ENCODE assay signal across 18 cellular contexts in the genomic region with DNA sequence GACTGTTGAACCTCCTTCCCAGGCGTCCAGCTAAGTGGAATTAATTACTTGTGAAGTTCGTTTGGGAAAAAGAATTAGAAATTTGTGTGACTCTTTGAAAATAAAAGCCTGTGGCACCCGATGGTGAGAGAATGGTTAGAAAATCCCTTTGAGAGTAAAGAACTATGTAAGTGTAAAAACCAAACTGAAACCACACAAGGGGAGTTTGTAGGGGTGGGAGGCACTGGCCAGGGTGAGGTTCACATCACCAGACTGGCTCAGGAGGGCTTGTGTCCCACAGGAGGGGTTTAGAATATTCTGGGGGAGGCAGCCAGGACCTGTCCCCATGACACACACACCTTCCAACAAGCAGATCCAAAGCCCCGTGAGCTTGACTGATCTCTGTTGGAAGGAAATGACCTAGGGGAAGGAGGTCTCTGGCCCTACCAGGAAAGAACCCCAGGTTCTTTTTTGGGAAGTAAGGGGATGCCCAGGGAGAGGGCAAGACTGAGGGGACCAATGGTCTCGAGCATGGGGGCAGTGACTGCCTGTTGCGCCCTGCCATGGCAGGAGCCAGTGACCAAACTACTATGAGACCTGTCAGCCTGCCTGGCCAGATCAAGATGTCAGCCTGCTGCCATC. TPM values are rescaled to one million over a fixed set of nuclear protein-coding genes. Genes with fewer than 3 reads are reported as not detected.
A peak's percentile ranks its signal among the peaks of the same experiment; 100 is the strongest.
DNase-seq lines count a peak whose midpoint lies in the region; ATAC-seq, FAIRE-seq and TF ChIP-seq lines count a peak whose summit lies in the region.
"Had no signal": no experiment of that assay in that cellular context is flagged by ENCODE, and none has a peak within 500 bp of the region (broad histone marks: within the 10 kb centered on the region; RNA-seq: fewer than 3 reads in every experiment).

No MANE protein-coding gene starts in this region.

- peaks cover 0 to 9% (median 4%) of the 10 kb centered on the region in 45 donors for H3K27me3 ChIP-seq in dorsolateral prefrontal cortex
- H3K27me3 ChIP-seq: BLaER1 treated with 17β-estradiol and CSF1 and Interleukin-3, amounts not matched to agents 10 nM and 100 nM; breast epithelium had no signal

- H3K9me3 Mint-ChIP-seq in nephron progenitor cell, result no peaks in the 10 kb centered on the region

- peak; percentile 29 for ATAC-seq in HG02885 (IDR thresholded peaks at IDR 0.05; ENCODE audit: poor library complexity, unreplicated experiment)
- ATAC-seq: left ventricle myocardium superior had no signal

- H3K27ac ChIP-seq in kidney (ENCODE audit: low read depth in 2 of 2, low read length in 2 of 2) (no peak overlapping the region), dorsolateral prefrontal cortex (no peak overlapping the region)
- H3K27ac ChIP-seq: breast epithelium, prostate gland, tibial artery had no signal

- no peaks in the 10 kb centered on the region for H3K36me3 ChIP-seq in kidney (ENCODE audit: control insufficient read depth in 1 of 2, insufficient read depth in 2 of 2, low read length in 2 of 2)
- H3K36me3 ChIP-seq: breast epithelium, prostate gland, tibial artery had no signal

- TF ChIP-seq CTCF in GM13977 (IDR thresholded peaks at IDR 0.05; ENCODE audit: extremely low read depth, insufficient read depth, missing control alignments) (no peak), kidney (IDR thresholded peaks at IDR 0.05; ENCODE audit: borderline replicate concordance, extremely low read depth, insufficient read depth) (no peak), dorsolateral prefrontal cortex (IDR thresholded peaks at IDR 0.05 in 54 of 56, conservative IDR thresholded peaks at IDR 0.05 in 2 of 56; ENCODE audit: low read depth in 1 of 56, partially characterized antibody in 56 of 56) (no peak), nephron progenitor cell (IDR thresholded peaks at IDR 0.05) (no peak)

- H3K27me3 Mint-ChIP-seq in nephron progenitor cell (ENCODE audit: low read depth, poor library complexity), result peaks cover 39% of the 10 kb centered on the region

- H3K9ac ChIP-seq in kidney (ENCODE audit: low read length in 2 of 2), result no peak overlapping the region
- H3K9ac ChIP-seq: BLaER1 treated with 17β-estradiol and CSF1 and Interleukin-3, amounts not matched to agents 10 nM and 100 nM had no signal

- H3K4me3 ChIP-seq in kidney (ENCODE audit: low read length in 2 of 2) (no peak overlapping the region), dorsolateral prefrontal cortex (no peak overlapping the region)
- H3K4me3 ChIP-seq: BLaER1 treated with 17β-estradiol and CSF1 and Interleukin-3, amounts not matched to agents 10 nM and 100 nM; breast epithelium; prostate gland; tibial artery had no signal

- FAIRE-seq in kidney (lab: Jason Lieb, UNC), result no peak

- DNase-seq in GM13977 (ENCODE audit: low spot score) (peak; percentile 86), GM19240 (ENCODE audit: insufficient read length, low spot score) (peak; percentile 64), kidney (peak; percentile 49), dorsolateral prefrontal cortex (no peak), superior temporal gyrus (ENCODE audit: extremely low spot score) (no peak), cerebellar nuclear complex (lab: John Stamatoyannopoulos, UW) (no peak), nephron progenitor cell (no peak)
- DNase-seq: activated naive CD4-positive, alpha-beta T cell treated with anti-CD3 and anti-CD28 coated beads, Interleukin-2, amount 50 U/mL, for 16 hours; DMS53; effector memory CD4-positive, alpha-beta T cell; left ventricle myocardium superior; NCI-H2171 treated with DMSO at 0.1 percent for 48 hours; SHP77; tibial artery had no signal

- no peak overlapping the region for H3K27ac Mint-ChIP-seq in nephron progenitor cell

- no peak overlapping the region for H3K4me3 Mint-ChIP-seq in nephron progenitor cell

- intact Hi-C loops in kidney (cut with DNase I), result no loop called here
- intact Hi-C loops in dorsolateral prefrontal cortex (cut with DNase I), result no loop called here

- H3K36me3 Mint-ChIP-seq in nephron progenitor cell (ENCODE audit: low read depth), result peaks cover 27% of the 10 kb centered on the region

- in situ Hi-C loops in GM13977 (cut with MboI; ENCODE audit: low pct_unique_long_range_greater_than_20kb, low sequenced_read_pairs, unreplicated experiment), result no loop called here

- peaks cover 19% of the 10 kb centered on the region for H3K4me1 Mint-ChIP-seq in nephron progenitor cell

- peaks cover 14 to 15% of the 10 kb centered on the region in 2 donors for H3K4me1 ChIP-seq in kidney (ENCODE audit: control insufficient read depth in 1 of 2, insufficient read depth in 1 of 2, low read depth in 1 of 2, low read length in 2 of 2)
- H3K4me1 ChIP-seq: breast epithelium had no signal

- H3K9me3 ChIP-seq in kidney (ENCODE audit: control insufficient read depth in 1 of 2, low read length in 2 of 2), result no peaks in the 10 kb centered on the region
- H3K9me3 ChIP-seq: BLaER1 treated with 17β-estradiol and CSF1 and Interleukin-3, amounts not matched to agents 10 nM and 100 nM; breast epithelium; prostate gland; tibial artery had no signal

RNA-seq across cellular contexts. Expression of a gene that starts 4.3 kb away (rescaled TPM):
- 6.8 TPM for total RNA-seq in kidney
- 21.6 TPM for polyA plus RNA-seq in kidney (ENCODE audit: insufficient read depth, low read depth, low replicate concordance)
- 10 to 100 TPM in 6 of 120 experiments, 1 to 10 TPM in 114; 2.5 to 12.3 (median 6.3) TPM for total RNA-seq in dorsolateral prefrontal cortex

RNA-seq across cellular contexts. Expression of a gene that starts 4.7 kb away (rescaled TPM):
- 3.8 TPM for total RNA-seq in kidney
- 1.5 TPM for polyA plus RNA-seq in kidney (ENCODE audit: insufficient read depth, low read depth, low replicate concordance)
- total RNA-seq in dorsolateral prefrontal cortex, result 10 to 100 TPM in 1 of 120 experiments, 1 to 10 TPM in 119; 2.1 to 10.7 (median 3.4) TPM

RNA-seq across cellular contexts. Expression of a gene that starts 9.9 kb away (rescaled TPM):
- total RNA-seq in kidney (49.6 TPM), dorsolateral prefrontal cortex (1 to 10 TPM in 8 of 120 experiments, under 1 TPM in 37, not detected in 75; 0.25 to 3.6 (median 0.63) TPM)
- polyA plus RNA-seq in kidney (ENCODE audit: insufficient read depth, low read depth, low replicate concordance), result 1.2 TPM

RNA-seq across cellular contexts. Expression of a gene that starts 16.5 kb away (rescaled TPM):
- total RNA-seq in kidney (3.5 TPM), dorsolateral prefrontal cortex (1 to 10 TPM in 2 of 120 experiments, under 1 TPM in 1, not detected in 117; 0.19 to 1.4 (median 1.2) TPM)
- polyA plus RNA-seq in kidney (ENCODE audit: insufficient read depth, low read depth, low replicate concordance), result 31.9 TPM
- total RNA-seq: left ventricle myocardium superior had no signal

RNA-seq across cellular contexts. Expression of a gene that starts 39.7 kb away (rescaled TPM):
- total RNA-seq in kidney (13.7 TPM), dorsolateral prefrontal cortex (10 to 100 TPM; 26.6 to 69.5 (median 49.7) TPM)
- polyA plus RNA-seq in kidney (ENCODE audit: insufficient read depth, low read depth, low replicate concordance), result 3.9 TPM

Comparison
In these comparisons a context has a peak if more than half of its experiments do, and no peak if none do; other contexts are left out.
1. DNase-seq: peak in GM13977 (single experiment), GM19240 (single experiment) and kidney (single experiment); none in dorsolateral prefrontal cortex (0 of 10), superior temporal gyrus (single experiment), cerebellar nuclear complex (0 of 2) and nephron progenitor cell (single experiment).
2. RNA of a gene that starts 9.9 kb away (total RNA-seq): 49.6 TPM in kidney (single experiment); 0.25 to 3.6 TPM in dorsolateral prefrontal cortex; every median in the first group is over 10 times any median in the second.